Comparison of ENCODE assay signal across 19 cellular contexts in genomic region chr22:30240541-30241417, GRCh38. TPM values are rescaled to one million over a fixed set of nuclear protein-coding genes. Genes with fewer than 3 reads are reported as not detected.
DNase-seq lines count a peak whose midpoint lies in the region; ATAC-seq, FAIRE-seq and TF ChIP-seq lines count a peak whose summit lies in the region.
"Had no signal": no experiment of that assay in that cellular context is flagged by ENCODE, and none has a peak within 500 bp of the region (broad histone marks: within the 10 kb centered on the region; RNA-seq: fewer than 3 reads in every experiment).

No MANE protein-coding gene starts in this region.

- H4K5ac ChIP-seq in H1 (ENCODE audit: insufficient read length, low read depth, low read length): no peak overlapping the region

- H3K27ac ChIP-seq in A549 (peak overlapping the region; percentile 99 to 100), H1 (ENCODE audit: low read depth, low read length) (no peak overlapping the region), upper lobe of left lung (peak overlapping the region in 1 of 4 donors; percentile 35)
- H3K27ac ChIP-seq: epithelial cell of prostate, neutrophil, thoracic aorta, WERI-Rb-1 had no signal

- peaks cover 100% of the 10 kb centered on the region for H3K4me1 ChIP-seq in A549
- peaks cover 4 to 20% (median 14%) of the 10 kb centered on the region in 4 experiments for H3K4me1 ChIP-seq in H1 (replicated peaks in 1 of 4; ENCODE audit: control insufficient read depth in 3 of 4, insufficient read depth in 4 of 4, low read length in 3 of 4)
- H3K4me1 ChIP-seq in upper lobe of left lung: peaks cover 5 to 10% (median 9%) of the 10 kb centered on the region in 4 donors

- H3K9me3 ChIP-seq in A549 (no peaks in the 10 kb centered on the region), H1 (ENCODE audit: insufficient read depth in 2 of 2, low read depth in 1 of 2, low read length in 1 of 2) (no peaks in the 10 kb centered on the region), upper lobe of left lung (no peaks in the 10 kb centered on the region)
- H3K9me3 ChIP-seq: heart right ventricle, neutrophil, thoracic aorta had no signal

- no peaks in the 10 kb centered on the region for H3K27me3 ChIP-seq in H1 (replicated peaks in 1 of 4; ENCODE audit: control insufficient read depth in 3 of 4, extremely low read depth in 1 of 4, insufficient read depth in 3 of 4, low read length in 3 of 4)
- peaks cover 0 to 2% (median 0%) of the 10 kb centered on the region in 4 donors for H3K27me3 ChIP-seq in upper lobe of left lung

- H3K14ac ChIP-seq in H1 (ENCODE audit: insufficient read length): no peak overlapping the region

- H3K79me2 ChIP-seq in H1 (ENCODE audit: control insufficient read depth in 1 of 2, insufficient read depth in 2 of 2, low read length in 2 of 2): no peaks in the 10 kb centered on the region

- no peak overlapping the region for H3K18ac ChIP-seq in H1 (ENCODE audit: extremely low read depth, low read length)

- TF ChIP-seq EP300 in A549 (IDR thresholded peaks at IDR 0.05) (no peak), H1 (IDR thresholded peaks at IDR 0.05; ENCODE audit: borderline replicate concordance in 1 of 2, low read depth in 2 of 2, low read length in 2 of 2) (no peak), upper lobe of left lung (IDR thresholded peaks at IDR 0.05) (no peak)

- peaks cover 4% of the 10 kb centered on the region for H3K79me1 ChIP-seq in H1 (ENCODE audit: low read depth, low read length)

- peaks cover 3% of the 10 kb centered on the region; the same call in 1 of the 2 replicates for H3K23me2 ChIP-seq in H1 (ENCODE audit: low read depth, low read length)

- ATAC-seq in A549: no peak
- no peak for ATAC-seq in HG03520 (IDR thresholded peaks at IDR 0.05; ENCODE audit: unreplicated experiment)
- ATAC-seq in HG02678 (IDR thresholded peaks at IDR 0.05; ENCODE audit: unreplicated experiment): no peak
- no peak for ATAC-seq in upper lobe of left lung (ENCODE audit: low FRiP score in 2 of 2)
- ATAC-seq: left lobe of liver had no signal

- no peak overlapping the region for H3K4me3 ChIP-seq in A549
- H3K4me3 ChIP-seq in H1 (ENCODE audit: extremely low read depth in 1 of 4, insufficient read depth in 2 of 4, low read depth in 3 of 4, low read length in 4 of 4): no peak overlapping the region
- H3K4me3 ChIP-seq in upper lobe of left lung: no peak overlapping the region
- H3K4me3 ChIP-seq: heart right ventricle, skin epidermis, thoracic aorta had no signal

- WGBS in A549 (ENCODE audit: missing lambda C conversion rate): 64% methylated on average over 23 of the region's 24 CpGs
- WGBS in H1 (ENCODE audit: extremely low coverage in 1 of 2, insufficient coverage in 1 of 2, insufficient read length in 1 of 2, insufficient replicate concordance in 2 of 2, low coverage in 1 of 2, low lambda C conversion rate in 2 of 2, missing lambda C conversion rate in 1 of 2), 2 experiments: 95% methylated on average over 24 of the region's 24 CpGs; no CpG with 5 or more reads in 1 of the 2 experiments
- 77 to 83% methylated on average over 17 to 24 of the region's 24 CpGs for WGBS in upper lobe of left lung, 2 donors

- H3K4me2 ChIP-seq in A549 (peak overlapping the region; percentile 42; the same call in 2 of the 3 replicates), H1 (ENCODE audit: insufficient read depth in 1 of 2, low read depth in 2 of 2, low read length in 2 of 2) (no peak overlapping the region)

- H2BK120ac ChIP-seq in H1 (replicated peaks; ENCODE audit: low read depth, low read length): no peak overlapping the region

- FAIRE-seq in A549 (lab: Jason Lieb, UNC) (no peak), H1 (lab: Jason Lieb, UNC) (no peak)

- no peak overlapping the region for H3K56ac ChIP-seq in H1 (replicated peaks; ENCODE audit: insufficient read length, low read depth, low read length)

- DNase-seq in A549 (ENCODE audit: low read depth in 1 of 2, low spot score in 1 of 2) (no peak), EL (peak; percentile 56), RKO (ENCODE audit: low spot score) (peak; percentile 46), H1 (ENCODE audit: low read depth in 1 of 2, low spot score in 2 of 2) (no peak), H4 (ENCODE audit: low spot score) (no peak), upper lobe of left lung (no peak)
- DNase-seq: CD4-positive, alpha-beta T cell; central memory CD4-positive, alpha-beta T cell; heart right ventricle; NCI-H526; WERI-Rb-1 had no signal

- POLR2A ChIA-PET in A549 (lab: Yijun Ruan, JAX): interaction anchor here (0.5 to 2.7 kb wide), 4 partner anchors 15 to 148 kb away, joined by 3 to 11 read pairs (median 4); no protein-coding TSS in a partner anchor
- POLR2A ChIA-PET in H1 (lab: Charles Lee; ENCODE audit: partially characterized antibody): interaction anchor here (0.7 to 1.3 kb wide), 2 partner anchors 10 to 26 kb away, joined by 3 read pairs; no protein-coding TSS in a partner anchor

- no peak overlapping the region for H2BK15ac ChIP-seq in H1 (ENCODE audit: low read length)

- H4K20me1 ChIP-seq in H1 (replicated peaks in 1 of 2; ENCODE audit: control insufficient read depth in 1 of 2, insufficient read depth in 2 of 2, low read length in 2 of 2): no peaks in the 10 kb centered on the region

- H2BK12ac ChIP-seq in H1 (ENCODE audit: low read depth, low read length): no peak overlapping the region

- TF ChIP-seq RAD21 in A549 (conservative IDR thresholded peaks at IDR 0.05 in 1 of 2, IDR thresholded peaks at IDR 0.05 in 1 of 2): no peak
- TF ChIP-seq RAD21 in H1 (IDR thresholded peaks at IDR 0.05 in 1 of 2, conservative IDR thresholded peaks at IDR 0.05 in 1 of 2; ENCODE audit: low read depth in 2 of 2, low read length in 2 of 2): no peak

- no peak overlapping the region for H2AFZ ChIP-seq in H1 (ENCODE audit: low read length)

- no peak overlapping the region for H2BK5ac ChIP-seq in H1 (ENCODE audit: low read depth, low read length)

- H4K8ac ChIP-seq in H1 (ENCODE audit: extremely low read depth, insufficient read depth, low read length): peak overlapping the region; percentile 1; the same call in 1 of the 2 replicates

- H3K4ac ChIP-seq in H1 (replicated peaks; ENCODE audit: insufficient read length, low read depth, low read length): no peak overlapping the region

- 0 out of 8 replicates have a peak, but pooled peaks cover 0 to 5% (median 0%) of the 10 kb centered on the region in 4 experiments for H3K36me3 ChIP-seq in H1 (ENCODE audit: control insufficient read depth in 2 of 4, insufficient read depth in 4 of 4, low read length in 3 of 4)
- no peaks in the 10 kb centered on the region for H3K36me3 ChIP-seq in upper lobe of left lung
- H3K36me3 ChIP-seq: neutrophil, thoracic aorta had no signal

- CTCF ChIA-PET in A549 (lab: Yijun Ruan, JAX): interaction anchor here (1.0 to 1.3 kb wide), 3 partner anchors 15 to 131 kb away, joined by 3 to 5 read pairs (median 4); no protein-coding TSS in a partner anchor
- CTCF ChIA-PET in H1 (lab: Charles Lee; ENCODE audit: partially characterized antibody): interaction anchor here (0.6 to 1.5 kb wide), 5 partner anchors 8 to 1412 kb away, joined by 3 to 5 read pairs (median 3); no protein-coding TSS in a partner anchor

- no peak for TF ChIP-seq POLR2A in A549 (IDR thresholded peaks at IDR 0.05; ENCODE audit: low read length)
- TF ChIP-seq POLR2A in H1 (IDR thresholded peaks at IDR 0.05; ENCODE audit: control extremely low read depth in 1 of 2, low read depth in 2 of 2, low read length in 2 of 2): no peak
- no peak for TF ChIP-seq POLR2A in upper lobe of left lung (IDR thresholded peaks at IDR 0.05)

- no peak overlapping the region for H4K91ac ChIP-seq in H1 (replicated peaks; ENCODE audit: insufficient read length, low read length)

- no peak overlapping the region for H3K23ac ChIP-seq in H1 (ENCODE audit: insufficient read length)

- peak overlapping the region; percentile 82; the same call in 1 of the 2 replicates for H2AK5ac ChIP-seq in H1 (ENCODE audit: low read depth, low read length)

- no peak for TF ChIP-seq CTCF in A549 (IDR thresholded peaks at IDR 0.05)
- no peak for TF ChIP-seq CTCF in H1 (IDR thresholded peaks at IDR 0.05; ENCODE audit: control extremely low read depth in 1 of 3, insufficient read depth in 1 of 3, low read depth in 1 of 3, low read length in 3 of 3)
- TF ChIP-seq CTCF in upper lobe of left lung (IDR thresholded peaks at IDR 0.05): no peak

- no peak overlapping the region for H3K9ac ChIP-seq in H1 (replicated peaks in 1 of 4; ENCODE audit: extremely low read depth in 1 of 4, low read depth in 3 of 4, low read length in 3 of 4)

- no peak overlapping the region for H2BK20ac ChIP-seq in H1 (ENCODE audit: low read length)

RNA-seq across cellular contexts. Expression of gene LIF, which starts 5.8 kb away (rescaled TPM):
- 54.5 and 64.7 TPM in 2 replicates for polyA plus RNA-seq in A549 (2011; rRNA removed)
- polyA plus RNA-seq in A549 (2012; cell fraction: cytosol; rRNA removed): 53.0 and 70.6 TPM in 2 replicates
- 279 and 384 TPM in 2 replicates for polyA plus RNA-seq in A549 (2012; cell fraction: nucleus; rRNA removed)
- 40.7 to 49.3 TPM (median 44.3 TPM) in 3 replicates for polyA plus RNA-seq in A549 (2017; fragmentation: RNase III; extraction: RNeasy Plus Mini Kit Qiagen cat#74134 plus additional on column Dnase treatment)
- 62.7 and 126 TPM in 2 replicates for polyA minus RNA-seq in A549 (2011; rRNA and poly(A)+ RNA removed)
- 3.3 and 3.5 TPM in 2 replicates for total RNA-seq in H1 (2021; fragmentation: NEBNext Ultra II Directional; extraction: Animal tissue kit (Norgen Biotek cat#: 25700))
- polyA plus RNA-seq in H1 (2011; rRNA removed): 3.3 and 4.1 TPM in 2 replicates
- 4.0 TPM for polyA plus RNA-seq in H1 (2011; cell fraction: cytosol; rRNA removed)
- polyA plus RNA-seq in H1 (2011; cell fraction: nucleus; rRNA removed): 16.5 TPM
- polyA plus RNA-seq in H1 (2012, experiment 1 of 2): 3.5 to 4.5 TPM (median 3.9 TPM) in 4 replicates
- polyA plus RNA-seq in H1 (2012, experiment 2 of 2): 2.9 TPM
- 2.2 TPM for polyA plus RNA-seq in H1 (2013, experiment 1 of 2)
- polyA plus RNA-seq in H1 (2013, experiment 2 of 2): 1.8 TPM
- polyA minus RNA-seq in H1 (2011; rRNA and poly(A)+ RNA removed): 9.4 and 9.6 TPM in 2 replicates
- 6.2 TPM for polyA minus RNA-seq in H1 (2011; cell fraction: cytosol; rRNA and poly(A)+ RNA removed)
- 4.6 TPM for polyA minus RNA-seq in H1 (2011; cell fraction: nucleus; rRNA and poly(A)+ RNA removed)
- total RNA-seq in H4 (2014; rRNA removed; shearing (Covaris generic)): 2.2 and 3.9 TPM in 2 replicates
- 10 to 100 TPM in 1 of 6 donors, 1 to 10 TPM in 4, under 1 TPM in 1; 0.89 to 16.9 (median 3.8) TPM for total RNA-seq in upper lobe of left lung

RNA-seq across cellular contexts. Expression of gene OSM, which starts 25.9 kb away (rescaled TPM):
- polyA plus RNA-seq in A549 (2011; rRNA removed) (not detected in 2 replicates), A549 (2017; fragmentation: RNase III; extraction: RNeasy Plus Mini Kit Qiagen cat#74134 plus additional on column Dnase treatment) (not detected in 3 replicates), H1 (2011; rRNA removed) (not detected in 2 replicates)
- polyA plus RNA-seq in A549 (2012; cell fraction: cytosol; rRNA removed): 0.03 and 0.09 TPM in 2 replicates
- polyA plus RNA-seq in A549 (2012; cell fraction: nucleus; rRNA removed): 0.47 and 0.49 TPM in 2 replicates
- polyA minus RNA-seq in A549 (2011; rRNA and poly(A)+ RNA removed): not detected in 2 replicates
- not detected in 2 replicates for total RNA-seq in H1 (2021; fragmentation: NEBNext Ultra II Directional; extraction: Animal tissue kit (Norgen Biotek cat#: 25700))
- polyA plus RNA-seq in H1 (2011; cell fraction: cytosol; rRNA removed): not detected
- not detected for polyA plus RNA-seq in H1 (2011; cell fraction: nucleus; rRNA removed)
- polyA plus RNA-seq in H1 (2012, experiment 1 of 2): not detected in 4 replicates
- polyA plus RNA-seq in H1 (2012, experiment 2 of 2): not detected
- not detected for polyA plus RNA-seq in H1 (2013, experiment 1 of 2)
- polyA plus RNA-seq in H1 (2013, experiment 2 of 2): not detected
- polyA minus RNA-seq in H1 (2011; rRNA and poly(A)+ RNA removed): not detected in 2 replicates
- not detected for polyA minus RNA-seq in H1 (2011; cell fraction: cytosol; rRNA and poly(A)+ RNA removed)
- polyA minus RNA-seq in H1 (2011; cell fraction: nucleus; rRNA and poly(A)+ RNA removed): not detected
- total RNA-seq in H4 (2014; rRNA removed; shearing (Covaris generic)): not detected in 2 replicates
- total RNA-seq in upper lobe of left lung: 10 to 100 TPM in 1 of 6 donors, 1 to 10 TPM in 4, under 1 TPM in 1; 0.98 to 11.7 (median 5.1) TPM
- total RNA-seq: G401 had no signal

RNA-seq across cellular contexts. Expression of gene CASTOR1, which starts 48.5 kb away (rescaled TPM):
- polyA plus RNA-seq in A549 (2011; rRNA removed) (11.3 and 12.2 TPM in 2 replicates), A549 (2017; fragmentation: RNase III; extraction: RNeasy Plus Mini Kit Qiagen cat#74134 plus additional on column Dnase treatment) (4.7 to 6.6 TPM (median 5.5 TPM) in 3 replicates), H1 (2011; rRNA removed) (36.0 and 44.6 TPM in 2 replicates)
- polyA plus RNA-seq in A549 (2012; cell fraction: cytosol; rRNA removed): 15.9 and 17.8 TPM in 2 replicates
- polyA plus RNA-seq in A549 (2012; cell fraction: nucleus; rRNA removed): 32.2 and 52.9 TPM in 2 replicates
- polyA minus RNA-seq in A549 (2011; rRNA and poly(A)+ RNA removed): 6.0 and 9.2 TPM in 2 replicates
- 8.4 and 10.3 TPM in 2 replicates for total RNA-seq in H1 (2021; fragmentation: NEBNext Ultra II Directional; extraction: Animal tissue kit (Norgen Biotek cat#: 25700))
- polyA plus RNA-seq in H1 (2011; cell fraction: cytosol; rRNA removed): 22.6 TPM
- polyA plus RNA-seq in H1 (2011; cell fraction: nucleus; rRNA removed): 27.5 TPM
- polyA plus RNA-seq in H1 (2012, experiment 1 of 2): 3.7 to 12.4 TPM (median 11.3 TPM) in 4 replicates
- 10.9 TPM for polyA plus RNA-seq in H1 (2012, experiment 2 of 2)
- polyA plus RNA-seq in H1 (2013, experiment 1 of 2): 9.5 TPM
- 10.2 TPM for polyA plus RNA-seq in H1 (2013, experiment 2 of 2)
- polyA minus RNA-seq in H1 (2011; rRNA and poly(A)+ RNA removed): 8.2 and 8.5 TPM in 2 replicates
- polyA minus RNA-seq in H1 (2011; cell fraction: cytosol; rRNA and poly(A)+ RNA removed): 3.8 TPM
- 8.7 TPM for polyA minus RNA-seq in H1 (2011; cell fraction: nucleus; rRNA and poly(A)+ RNA removed)
- total RNA-seq in H4 (2014; rRNA removed; shearing (Covaris generic)): 2.9 and 6.6 TPM in 2 replicates
- total RNA-seq in upper lobe of left lung: 10 to 100 TPM in 4 of 6 donors, 1 to 10 TPM in 2; 7.0 to 31.5 (median 22.1) TPM

Comparison
In these comparisons a context has a peak if more than half of its experiments do, and no peak if none do; other contexts are left out.
1. DNase-seq: peak in EL (single experiment) and RKO (single experiment); none in A549 (0 of 2), H1 (0 of 2), H4 (single experiment) and upper lobe of left lung (0 of 2).
2. Of the 18 proteins assayed by ChIP-seq in both H1 and A549: peak only in H1: none; only in A549: none; in both: E2F6 and MAX; in neither: 15; mixed calls (peak in some experiments, not most) for 1.